Comparison of ENCODE assay signal across 8 cellular contexts in genomic region chr15:52046552-52046951, GRCh38. TPM values are rescaled to one million over a fixed set of nuclear protein-coding genes. Genes with fewer than 3 reads are reported as not detected.
DNase-seq lines count a peak whose midpoint lies in the region; ATAC-seq and TF ChIP-seq lines count a peak whose summit lies in the region.
"Not testable (repeated sequence)": the region's sequence is repeated elsewhere in the genome, so short reads cannot be mapped to it uniquely, and the experiment has no call there.

No MANE protein-coding gene starts in this region.

- peak overlapping the region; percentile 92 for H3K27ac Mint-ChIP-seq in CD4-positive, alpha-beta T cell
- H3K27ac Mint-ChIP-seq in activated CD4-positive, alpha-beta T cell treated with anti-CD3 and anti-CD28 coated beads for 36 hours = peak overlapping the region; percentile 91
- peak overlapping the region; percentile 97 for H3K27ac Mint-ChIP-seq in activated naive CD4-positive, alpha-beta T cell treated with anti-CD3 and anti-CD28 coated beads, Interleukin-2, amount 50 U/mL, for 24 hours
- peak overlapping the region; percentile 65 to 92 (median 84) for H3K27ac Mint-ChIP-seq in immature natural killer cell
- peak overlapping the region; percentile 40 for H3K27ac Mint-ChIP-seq in neural crest cell (ENCODE audit: unreplicated experiment)

- not testable (repeated sequence) for ATAC-seq in CD4-positive, alpha-beta T cell (ENCODE audit: poor library complexity); activated CD4-positive, alpha-beta T cell treated with anti-CD3 and anti-CD28 coated beads for 36 hours

- H3K4me2 ChIP-seq in MM.1S (ENCODE audit: low read depth, low read length) = peak overlapping the region; percentile 64

- peak overlapping the region; percentile 15 for H3K4me3 Mint-ChIP-seq in CD4-positive, alpha-beta T cell
- not testable (repeated sequence) for H3K4me3 Mint-ChIP-seq in activated CD4-positive, alpha-beta T cell treated with anti-CD3 and anti-CD28 coated beads for 36 hours; neural crest cell
- H3K4me3 Mint-ChIP-seq in activated naive CD4-positive, alpha-beta T cell treated with anti-CD3 and anti-CD28 coated beads, Interleukin-2, amount 50 U/mL, for 24 hours = peak overlapping the region; percentile 83
- peak overlapping the region in 3 of 5 donors; percentile 66 to 85 (median 79) for H3K4me3 Mint-ChIP-seq in immature natural killer cell

- not testable (repeated sequence) for H3K9ac ChIP-seq in MM.1S (ENCODE audit: low read length)

- H3K9me2 ChIP-seq in MM.1S (replicated peaks; ENCODE audit: insufficient read depth, low read length) = not testable (repeated sequence)

- not testable (repeated sequence) for TF ChIP-seq POLR2A in thyroid gland (IDR thresholded peaks at IDR 0.05)

- H3F3A ChIP-seq in MM.1S (ENCODE audit: insufficient read depth, low read length) = peaks cover 34% of the 10 kb centered on the region

- H2AFZ ChIP-seq in MM.1S (ENCODE audit: low read length) = not testable (repeated sequence)

- not testable (repeated sequence) for H3K9me3 Mint-ChIP-seq in CD4-positive, alpha-beta T cell; activated CD4-positive, alpha-beta T cell treated with anti-CD3 and anti-CD28 coated beads for 36 hours (ENCODE audit: low read depth); activated naive CD4-positive, alpha-beta T cell treated with anti-CD3 and anti-CD28 coated beads, Interleukin-2, amount 50 U/mL, for 24 hours; immature natural killer cell; neural crest cell

- DNase-seq in CD4-positive, alpha-beta T cell; MM.1S; activated CD4-positive, alpha-beta T cell treated with anti-CD3 and anti-CD28 coated beads for 36 hours; immature natural killer cell; neural crest cell (ENCODE audit: low read depth, low spot score): not testable (repeated sequence)
- peak in 1 of 10 donors; percentile 45 for DNase-seq in dorsolateral prefrontal cortex
- DNase-seq in thyroid gland = peak; percentile 34 to 39

- peaks cover 85% of the 10 kb centered on the region for H3K79me2 ChIP-seq in MM.1S (ENCODE audit: low read length)

- not testable (repeated sequence) for TF ChIP-seq CTCF in CD4-positive, alpha-beta T cell (IDR thresholded peaks at IDR 0.05); MM.1S (IDR thresholded peaks at IDR 0.05; ENCODE audit: low read length); dorsolateral prefrontal cortex (IDR thresholded peaks at IDR 0.05 in 54 of 56, conservative IDR thresholded peaks at IDR 0.05 in 2 of 56; ENCODE audit: low read depth in 1 of 56, partially characterized antibody in 56 of 56); neural crest cell (conservative IDR thresholded peaks at IDR 0.05); thyroid gland (IDR thresholded peaks at IDR 0.05)

- H3K9me3 ChIP-seq in CD4-positive, alpha-beta T cell (ENCODE audit: control insufficient read depth, low read length); MM.1S (replicated peaks; ENCODE audit: insufficient read depth, low read length); thyroid gland: not testable (repeated sequence)

- CTCF ChIA-PET in CD4-positive, alpha-beta T cell (lab: Charles Lee) = interaction anchor here (0.7 to 1.7 kb wide), 6 partner anchors 10 to 75 kb away, joined by 3 to 9 read pairs (median 3); partner anchors contain the start of gene LEO1
- CTCF ChIA-PET in activated CD4-positive, alpha-beta T cell treated with anti-CD3 and anti-CD28 coated beads for 36 hours (lab: Charles Lee) = interaction anchor here (1.0 to 2.2 kb wide), 7 partner anchors 10 to 66 kb away, joined by 3 to 5 read pairs (median 5); no protein-coding TSS in a partner anchor

- peak overlapping the region; percentile 13; the same call in 1 of the 2 replicates for H3K4me3 ChIP-seq in MM.1S (ENCODE audit: low read length)
- H3K4me3 ChIP-seq in dorsolateral prefrontal cortex = peak overlapping the region in 6 of 59 donors; percentile 1 to 31 (median 8)
- not testable (repeated sequence) for H3K4me3 ChIP-seq in thyroid gland (replicated peaks in 1 of 3)

- not testable (repeated sequence) for H3K27me3 Mint-ChIP-seq in CD4-positive, alpha-beta T cell; activated CD4-positive, alpha-beta T cell treated with anti-CD3 and anti-CD28 coated beads for 36 hours; activated naive CD4-positive, alpha-beta T cell treated with anti-CD3 and anti-CD28 coated beads, Interleukin-2, amount 50 U/mL, for 24 hours; immature natural killer cell (ENCODE audit: low read depth in 3 of 3); neural crest cell (ENCODE audit: low read depth)

- peaks cover 36% of the 10 kb centered on the region for H3K36me3 Mint-ChIP-seq in CD4-positive, alpha-beta T cell (ENCODE audit: low read depth)
- peaks cover 33% of the 10 kb centered on the region for H3K36me3 Mint-ChIP-seq in activated CD4-positive, alpha-beta T cell treated with anti-CD3 and anti-CD28 coated beads for 36 hours (ENCODE audit: low read depth)
- peaks cover 20% of the 10 kb centered on the region for H3K36me3 Mint-ChIP-seq in activated naive CD4-positive, alpha-beta T cell treated with anti-CD3 and anti-CD28 coated beads, Interleukin-2, amount 50 U/mL, for 24 hours
- H3K36me3 Mint-ChIP-seq in immature natural killer cell = peaks cover 0 to 15% (median 10%) of the 10 kb centered on the region in 3 donors
- peaks cover 17% of the 10 kb centered on the region for H3K36me3 Mint-ChIP-seq in neural crest cell (ENCODE audit: low read depth)

- not testable (repeated sequence) for H4K20me1 ChIP-seq in MM.1S (ENCODE audit: insufficient read depth, low read length)

- intact Hi-C loops in CD4-positive, alpha-beta T cell (cut with DNase I, micrococcal nuclease) = loop anchor here in 1 of 2 experiments (1.0 kb wide), 1 partner anchor 64 kb away; no protein-coding TSS in a partner anchor
- intact Hi-C loops in activated CD4-positive, alpha-beta T cell treated with anti-CD3 and anti-CD28 coated beads for 36 hours (cut with DNase I, micrococcal nuclease); dorsolateral prefrontal cortex (cut with DNase I); thyroid gland (cut with DNase I): not testable (repeated sequence)

- peaks cover 57% of the 10 kb centered on the region for H3K4me1 Mint-ChIP-seq in CD4-positive, alpha-beta T cell (ENCODE audit: low read depth)
- peaks cover 40% of the 10 kb centered on the region for H3K4me1 Mint-ChIP-seq in activated CD4-positive, alpha-beta T cell treated with anti-CD3 and anti-CD28 coated beads for 36 hours
- H3K4me1 Mint-ChIP-seq in activated naive CD4-positive, alpha-beta T cell treated with anti-CD3 and anti-CD28 coated beads, Interleukin-2, amount 50 U/mL, for 24 hours = peaks cover 50% of the 10 kb centered on the region
- H3K4me1 Mint-ChIP-seq in immature natural killer cell = peaks cover 23 to 41% of the 10 kb centered on the region in 2 donors
- H3K4me1 Mint-ChIP-seq in neural crest cell = peaks cover 38% of the 10 kb centered on the region

- not testable (repeated sequence) for H3K27me3 ChIP-seq in CD4-positive, alpha-beta T cell (ENCODE audit: control insufficient read depth, insufficient read depth, low read length); MM.1S (replicated peaks; ENCODE audit: insufficient read depth, low read length); dorsolateral prefrontal cortex; thyroid gland

- POLR2A ChIA-PET in CD4-positive, alpha-beta T cell (lab: Charles Lee) = interaction anchor here (1.3 to 2.1 kb wide), 5 partner anchors 26 to 133 kb away, joined by 7 to 49 read pairs (median 12); partner anchors contain the start of genes LEO1 and MAPK6
- POLR2A ChIA-PET in activated CD4-positive, alpha-beta T cell treated with anti-CD3 and anti-CD28 coated beads for 36 hours (lab: Charles Lee) = not testable (repeated sequence)

- H3K27ac ChIP-seq in CD4-positive, alpha-beta T cell (ENCODE audit: low read depth, low read length) = peak overlapping the region; percentile 21
- H3K27ac ChIP-seq in MM.1S (ENCODE audit: low read length) (peak overlapping the region; percentile 69; the same call in 1 of the 2 replicates), dorsolateral prefrontal cortex (peak overlapping the region in 45 of 59 donors; percentile 5 to 88 (median 59)), thyroid gland (peak overlapping the region in 2 of 3 donors; percentile 20 to 54)

- peaks cover 37% of the 10 kb centered on the region for H3K4me1 ChIP-seq in MM.1S (ENCODE audit: low read length)
- H3K4me1 ChIP-seq in thyroid gland = peaks cover 17 to 19% of the 10 kb centered on the region in 2 donors

- WGBS in thyroid gland, 2 donors = 31 to 54% methylated on average over 5 of the region's 5 CpGs

- H3K36me3 ChIP-seq in MM.1S (replicated peaks; ENCODE audit: insufficient read depth, low read length); thyroid gland: not testable (repeated sequence)

RNA-seq across cellular contexts. Expression of gene MAPK6, which starts 27.5 kb away (rescaled TPM):
- total RNA-seq in CD4-positive, alpha-beta T cell = 10 to 100 TPM; 48.5 to 49.8 TPM
- total RNA-seq in activated CD4-positive, alpha-beta T cell treated with anti-CD3 and anti-CD28 coated beads for 36 hours = 10 to 100 TPM; 27.3 to 28.1 TPM
- total RNA-seq in dorsolateral prefrontal cortex = 10 to 100 TPM; 35.9 to 84.3 (median 57.8) TPM
- 1 to 10 TPM; 2.4 to 5.1 (median 4.9) TPM for polyA plus RNA-seq in immature natural killer cell
- 77.8 and 82.1 TPM in 2 replicates for total RNA-seq in neural crest cell
- total RNA-seq in thyroid gland = 10 to 100 TPM; 27.3 to 61.3 (median 30.9) TPM

Comparison
In these comparisons a context has a peak if more than half of its experiments do, and no peak if none do; other contexts are left out.
1. H3K27ac Mint-ChIP-seq: peak in every context shown above with its lines; median percentile 97 in activated naive CD4-positive, alpha-beta T cell treated with anti-CD3 and anti-CD28 coated beads, Interleukin-2, amount 50 U/mL, for 24 hours; 92 in CD4-positive, alpha-beta T cell; 91 in activated CD4-positive, alpha-beta T cell treated with anti-CD3 and anti-CD28 coated beads for 36 hours; 84 in immature natural killer cell; 40 in neural crest cell.